8 cellular contexts compared by ENCODE assay signal in genomic region chr1:205631010-205631726, GRCh38. TPM values are rescaled to one million over a fixed set of nuclear protein-coding genes. Genes with fewer than 3 reads are reported as not detected.
DNase-seq lines count a peak whose midpoint lies in the region; ATAC-seq and TF ChIP-seq lines count a peak whose summit lies in the region.

No MANE protein-coding gene starts in this region.

- H3K4me1 ChIP-seq in ovary (ENCODE audit: insufficient read depth) (peaks cover 2% of the 10 kb centered on the region), thymus (ENCODE audit: control insufficient read depth, insufficient read depth, low read length) (peaks cover 11% of the 10 kb centered on the region)

- peak overlapping the region; percentile 72 for H3K4me3 ChIP-seq in ovary
- H3K4me3 ChIP-seq in thymus (ENCODE audit: low read length), result peak overlapping the region; percentile 99

- DNase-seq in GM10266 (ENCODE audit: extremely low spot score) (peak; percentile 86), NCI-H1048 (lab: John Stamatoyannopoulos, UW) (peak; percentile 97), SK-N-DZ (ENCODE audit: low spot score) (peak; percentile 73), glomerular visceral epithelial cell (ENCODE audit: extremely low spot score) (peak; percentile 88), ovary (peak; percentile 62 to 81 (median 73))
- DNase-seq in activated naive CD4-positive, alpha-beta T cell treated with anti-CD3 and anti-CD28 coated beads, Interleukin-2, amount 50 U/mL, for 16 hours, result peak; percentile 85

- no peak for TF ChIP-seq EP300 in ovary (IDR thresholded peaks at IDR 0.05)

- no peak for TF ChIP-seq POLR2A in ovary (IDR thresholded peaks at IDR 0.05)

- ATAC-seq in HG02610 (IDR thresholded peaks at IDR 0.05; ENCODE audit: unreplicated experiment), result peak; percentile 69

- no peak for TF ChIP-seq CTCF in GM10266 (IDR thresholded peaks at IDR 0.05; ENCODE audit: control insufficient read depth, insufficient read depth, low read depth, missing control alignments)
- TF ChIP-seq CTCF in ovary (IDR thresholded peaks at IDR 0.05), result no peak

- no peaks in the 10 kb centered on the region for H3K27me3 ChIP-seq in ovary
- no peaks in the 10 kb centered on the region for H3K27me3 ChIP-seq in thymus (ENCODE audit: control insufficient read depth, insufficient read depth)

- H3K27ac ChIP-seq in ovary (peak overlapping the region; percentile 92 to 97), thymus (ENCODE audit: low read depth) (peak overlapping the region; percentile 100)

- intact Hi-C loops in ovary (cut with DNase I), result loop anchor here in 1 of 4 donors (2.0 to 10.0 kb wide), 2 partner anchors 38 to 106 kb away; no protein-coding TSS in a partner anchor

- H3K9me3 ChIP-seq in ovary (no peaks in the 10 kb centered on the region), thymus (ENCODE audit: control insufficient read depth) (no peaks in the 10 kb centered on the region)

- 0 to 1% (median 0%) methylated on average over 40 to 73 of the region's 73 CpGs for WGBS in ovary, 3 donors
- whole genome bisulfite sequencing in thymus, result under 1% methylated on average over 73 of the region's 73 CpGs

- H3K36me3 ChIP-seq in ovary (no peaks in the 10 kb centered on the region), thymus (ENCODE audit: control insufficient read depth, insufficient read depth) (no peaks in the 10 kb centered on the region)

RNA-seq across cellular contexts. Expression of gene ELK4, which starts 0.6 kb away (rescaled TPM):
- 4.4 and 5.7 TPM in 2 replicates for polyA plus RNA-seq in SK-N-DZ (2014; cell fraction: cytosol; rRNA removed)
- 5.3 and 8.4 TPM in 2 replicates for polyA plus RNA-seq in SK-N-DZ (2014; cell fraction: nucleus; rRNA removed)
- 10 to 100 TPM; 16.3 to 69.5 (median 55.1) TPM for total RNA-seq in ovary
- 10 to 100 TPM in 1 of 2 donors, 1 to 10 TPM in 1; 5.8 to 14.0 TPM for polyA plus RNA-seq in ovary
- polyA plus RNA-seq in thymus, result 14.3 TPM

RNA-seq across cellular contexts. Expression of gene SLC45A3, which starts 49.1 kb away (rescaled TPM):
- 6.2 TPM in 2 replicates for polyA plus RNA-seq in SK-N-DZ (2014; cell fraction: cytosol; rRNA removed)
- polyA plus RNA-seq in SK-N-DZ (2014; cell fraction: nucleus; rRNA removed), result 4.5 and 4.9 TPM in 2 replicates
- 1 to 10 TPM; 1.5 to 9.5 (median 5.8) TPM for total RNA-seq in ovary
- polyA plus RNA-seq in ovary, result 1 to 10 TPM; 3.4 to 3.5 TPM
- 0.94 TPM for polyA plus RNA-seq in thymus

Comparison
In these comparisons a context has a peak if more than half of its experiments do, and no peak if none do; other contexts are left out.
1. Peak in every context shown above with its lines: DNase-seq, ATAC-seq, H3K4me3 ChIP-seq and H3K27ac ChIP-seq.